Comparison of ENCODE assay signal across 9 cellular contexts in genomic region chr2:84817239-84817655, GRCh38.
DNase-seq lines count a peak whose midpoint lies in the region; ATAC-seq lines count a peak whose summit lies in the region.
"Had no signal": no experiment of that assay in that cellular context is flagged by ENCODE, and none has a peak within 500 bp of the region (broad histone marks: within the 10 kb centered on the region; RNA-seq: fewer than 3 reads in every experiment).

No MANE protein-coding gene starts in this region.

- H3K4me3 Mint-ChIP-seq in activated T-cell treated with anti-CD3 and anti-CD28 coated beads, Interleukin-2, amount 50 U/mL, for 4 hours: no peak overlapping the region
- peak overlapping the region in 5 of 8 donors; percentile 27 to 47 (median 38) for H3K4me3 Mint-ChIP-seq in naive B cell

- H3K27me3 Mint-ChIP-seq in activated T-cell treated with anti-CD3 and anti-CD28 coated beads, Interleukin-2, amount 50 U/mL, for 4 hours (ENCODE audit: low read depth): no peaks in the 10 kb centered on the region
- H3K27me3 Mint-ChIP-seq in naive B cell: peaks cover 0 to 10% (median 0%) of the 10 kb centered on the region in 3 donors

- no peaks in the 10 kb centered on the region for H3K9me3 Mint-ChIP-seq in activated T-cell treated with anti-CD3 and anti-CD28 coated beads, Interleukin-2, amount 50 U/mL, for 4 hours
- H3K9me3 Mint-ChIP-seq in naive B cell: peaks cover 0 to 2% (median 0%) of the 10 kb centered on the region in 7 donors

- peaks cover 47% of the 10 kb centered on the region for H3K4me1 Mint-ChIP-seq in activated T-cell treated with anti-CD3 and anti-CD28 coated beads, Interleukin-2, amount 50 U/mL, for 4 hours (ENCODE audit: low read depth)
- peaks cover 15 to 50% (median 23%) of the 10 kb centered on the region in 3 donors for H3K4me1 Mint-ChIP-seq in naive B cell

- H3K36me3 Mint-ChIP-seq in activated T-cell treated with anti-CD3 and anti-CD28 coated beads, Interleukin-2, amount 50 U/mL, for 4 hours (ENCODE audit: insufficient read depth): peaks cover 5% of the 10 kb centered on the region
- H3K36me3 Mint-ChIP-seq in naive B cell: peaks cover 0 to 4% of the 10 kb centered on the region in 2 donors

- peak overlapping the region; percentile 17 to 94 (median 78) for H3K27ac Mint-ChIP-seq in naive B cell

- no peak for DNase-seq in activated T-cell treated with anti-CD3 and anti-CD28 coated beads, Interleukin-2, amount 50 U/mL, for 4 hours
- no peak for DNase-seq in activated T-cell treated with anti-CD3 and anti-CD28 coated beads, Interleukin-2, amount 50 U/mL, for 1 hour
- DNase-seq in naive B cell (peak; percentile 19), NCI-H1105 treated with DMSO at 0.1 percent for 48 hours (lab: John Stamatoyannopoulos, UW) (no peak), activated gamma-delta T cell treated with Interleukin-2 at 50 U/mL for 16 hours (no peak), posterior vena cava (ENCODE audit: low spot score) (no peak)
- DNase-seq: SW 1271 had no signal

- ATAC-seq in activated T-cell treated with anti-CD3 and anti-CD28 coated beads, Interleukin-2, amount 50 U/mL, for 4 hours: peak; percentile 88 to 90
- peak; percentile 93 for ATAC-seq in GM21526 (IDR thresholded peaks at IDR 0.05; ENCODE audit: low FRiP score, unreplicated experiment)
- ATAC-seq in HG03280 (IDR thresholded peaks at IDR 0.05; ENCODE audit: unreplicated experiment): peak; percentile 88
- ATAC-seq in naive B cell (ENCODE audit: low read depth in 2 of 2): peak; percentile 76 to 79

- intact Hi-C loops in posterior vena cava (cut with DNase I): no loop called here
